Comparison of ENCODE assay signal across 1 cellular context in the genomic region with DNA sequence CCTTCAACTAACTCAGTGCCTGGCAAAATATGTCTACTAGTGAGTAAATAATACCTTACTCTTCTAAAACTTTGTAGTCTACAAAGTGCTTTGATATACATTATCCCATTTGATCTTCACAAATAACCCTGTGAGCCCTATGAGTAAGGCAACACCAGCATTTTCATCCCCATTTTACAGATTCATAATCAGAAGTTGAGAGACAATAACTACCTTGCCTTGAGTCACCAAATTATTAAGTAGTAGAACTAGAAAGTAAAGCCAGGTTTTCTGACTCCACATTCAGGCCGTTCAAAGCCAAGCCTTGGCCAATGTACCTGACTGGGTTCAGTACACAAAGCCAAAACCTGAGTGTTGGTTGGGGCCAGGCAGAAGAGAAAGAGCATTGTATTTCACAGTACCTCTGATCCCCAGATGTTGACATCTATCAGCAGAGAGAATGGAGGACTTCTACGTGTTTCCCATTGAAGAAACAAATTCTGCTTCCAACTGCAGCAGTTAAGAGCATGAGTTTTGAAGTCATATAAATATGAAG.
A peak's percentile ranks its signal among the peaks of the same experiment; 100 is the strongest.
TF ChIP-seq lines count a peak whose summit lies in the region.

No MANE protein-coding gene starts in this region.

TF ChIP-seq in HepG2, 621 proteins besides CTCF, POLR2A, EP300 and RAD21 (continued from another document and continues in another):
- TF ChIP-seq, protein P1, sequence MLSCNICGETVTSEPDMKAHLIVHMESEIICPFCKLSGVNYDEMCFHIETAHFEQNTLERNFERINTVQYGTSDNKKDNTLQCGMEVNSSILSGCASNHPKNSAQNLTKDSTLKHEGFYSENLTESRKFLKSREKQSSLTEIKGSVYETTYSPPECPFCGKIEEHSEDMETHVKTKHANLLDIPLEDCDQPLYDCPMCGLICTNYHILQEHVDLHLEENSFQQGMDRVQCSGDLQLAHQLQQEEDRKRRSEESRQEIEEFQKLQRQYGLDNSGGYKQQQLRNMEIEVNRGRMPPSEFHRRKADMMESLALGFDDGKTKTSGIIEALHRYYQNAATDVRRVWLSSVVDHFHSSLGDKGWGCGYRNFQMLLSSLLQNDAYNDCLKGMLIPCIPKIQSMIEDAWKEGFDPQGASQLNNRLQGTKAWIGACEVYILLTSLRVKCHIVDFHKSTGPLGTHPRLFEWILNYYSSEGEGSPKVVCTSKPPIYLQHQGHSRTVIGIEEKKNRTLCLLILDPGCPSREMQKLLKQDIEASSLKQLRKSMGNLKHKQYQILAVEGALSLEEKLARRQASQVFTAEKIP (CRISPR knock-in tag; IDR thresholded peaks at IDR 0.05; ENCODE audit: borderline replicate concordance), result no peak
- TF ChIP-seq ZFP37 (CRISPR knock-in tag; IDR thresholded peaks at IDR 0.05; ENCODE audit: borderline replicate concordance) (no peak), ZNF678 (CRISPR knock-in tag; IDR thresholded peaks at IDR 0.05) (no peak), ZNF674 (CRISPR knock-in tag; IDR thresholded peaks at IDR 0.05; ENCODE audit: low read depth) (no peak), KDM5B (CRISPR knock-in tag; IDR thresholded peaks at IDR 0.05; ENCODE audit: borderline replicate concordance) (no peak), ZEB1 (IDR thresholded peaks at IDR 0.05; ENCODE audit: insufficient replicate concordance, low read depth) (peak; percentile 37), ZNF496 (CRISPR knock-in tag; IDR thresholded peaks at IDR 0.05; ENCODE audit: insufficient replicate concordance) (no peak), MXD4 (CRISPR knock-in tag; IDR thresholded peaks at IDR 0.05) (no peak), ZNF629 (CRISPR knock-in tag; conservative IDR thresholded peaks at IDR 0.05) (peak; percentile 92), GTF2F1 (IDR thresholded peaks at IDR 0.05; ENCODE audit: low read length) (no peak), HES4 (CRISPR knock-in tag; IDR thresholded peaks at IDR 0.05; ENCODE audit: borderline replicate concordance) (no peak), ARID2 (CRISPR knock-in tag; IDR thresholded peaks at IDR 0.05; ENCODE audit: borderline replicate concordance) (no peak), FOXJ3 (CRISPR knock-in tag; IDR thresholded peaks at IDR 0.05; ENCODE audit: borderline replicate concordance) (no peak; the same call in 1 of the 2 replicates), HNRNPLL (IDR thresholded peaks at IDR 0.05; ENCODE audit: low read depth, low read length, poor library complexity, severe bottlenecking) (no peak), TARDBP (CRISPR knock-in tag; IDR thresholded peaks at IDR 0.05) (0 out of 2 replicates have a peak, but pooled peaks have one; percentile 44), ADNP (CRISPR knock-in tag; IDR thresholded peaks at IDR 0.05) (no peak), ZSCAN31 (CRISPR knock-in tag; IDR thresholded peaks at IDR 0.05; ENCODE audit: low read depth) (no peak), FOXK2 (IDR thresholded peaks at IDR 0.05) (no peak), TOE1 (CRISPR knock-in tag; IDR thresholded peaks at IDR 0.05) (no peak), SCMH1 (CRISPR knock-in tag; IDR thresholded peaks at IDR 0.05; ENCODE audit: borderline replicate concordance) (no peak), ARHGAP35 (CRISPR knock-in tag; IDR thresholded peaks at IDR 0.05; ENCODE audit: borderline replicate concordance) (no peak), POLR2AphosphoS5 (IDR thresholded peaks at IDR 0.05; ENCODE audit: low read depth, low read length) (no peak), ZNF569 (CRISPR knock-in tag; IDR thresholded peaks at IDR 0.05; ENCODE audit: borderline replicate concordance) (no peak), ZNF563 (CRISPR knock-in tag; IDR thresholded peaks at IDR 0.05) (no peak), ZNF230 (CRISPR knock-in tag; IDR thresholded peaks at IDR 0.05) (no peak), SOX5 (CRISPR knock-in tag; IDR thresholded peaks at IDR 0.05; ENCODE audit: borderline replicate concordance) (peak; percentile 85), ZNF670 (CRISPR knock-in tag; IDR thresholded peaks at IDR 0.05; ENCODE audit: borderline replicate concordance) (no peak), ZFY (CRISPR knock-in tag; IDR thresholded peaks at IDR 0.05) (no peak), PLRG1 (conservative IDR thresholded peaks at IDR 0.05) (no peak), DNMT1 (CRISPR knock-in tag; IDR thresholded peaks at IDR 0.05) (no peak), KLF12 (CRISPR knock-in tag; IDR thresholded peaks at IDR 0.05; ENCODE audit: borderline replicate concordance) (no peak), KDM2A (CRISPR knock-in tag; IDR thresholded peaks at IDR 0.05; ENCODE audit: borderline replicate concordance, low read depth) (no peak), SIN3B (IDR thresholded peaks at IDR 0.05; ENCODE audit: low read length) (no peak)
- TF ChIP-seq, protein P2, sequence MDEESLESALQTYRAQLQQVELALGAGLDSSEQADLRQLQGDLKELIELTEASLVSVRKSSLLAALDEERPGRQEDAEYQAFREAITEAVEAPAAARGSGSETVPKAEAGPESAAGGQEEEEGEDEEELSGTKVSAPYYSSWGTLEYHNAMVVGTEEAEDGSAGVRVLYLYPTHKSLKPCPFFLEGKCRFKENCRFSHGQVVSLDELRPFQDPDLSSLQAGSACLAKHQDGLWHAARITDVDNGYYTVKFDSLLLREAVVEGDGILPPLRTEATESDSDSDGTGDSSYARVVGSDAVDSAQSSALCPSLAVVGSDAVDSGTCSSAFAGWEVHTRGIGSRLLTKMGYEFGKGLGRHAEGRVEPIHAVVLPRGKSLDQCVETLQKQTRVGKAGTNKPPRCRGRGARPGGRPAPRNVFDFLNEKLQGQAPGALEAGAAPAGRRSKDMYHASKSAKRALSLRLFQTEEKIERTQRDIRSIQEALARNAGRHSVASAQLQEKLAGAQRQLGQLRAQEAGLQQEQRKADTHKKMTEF (CRISPR knock-in tag; IDR thresholded peaks at IDR 0.05), result no peak; the same call in 1 of the 2 replicates
- TF ChIP-seq, protein P3, sequence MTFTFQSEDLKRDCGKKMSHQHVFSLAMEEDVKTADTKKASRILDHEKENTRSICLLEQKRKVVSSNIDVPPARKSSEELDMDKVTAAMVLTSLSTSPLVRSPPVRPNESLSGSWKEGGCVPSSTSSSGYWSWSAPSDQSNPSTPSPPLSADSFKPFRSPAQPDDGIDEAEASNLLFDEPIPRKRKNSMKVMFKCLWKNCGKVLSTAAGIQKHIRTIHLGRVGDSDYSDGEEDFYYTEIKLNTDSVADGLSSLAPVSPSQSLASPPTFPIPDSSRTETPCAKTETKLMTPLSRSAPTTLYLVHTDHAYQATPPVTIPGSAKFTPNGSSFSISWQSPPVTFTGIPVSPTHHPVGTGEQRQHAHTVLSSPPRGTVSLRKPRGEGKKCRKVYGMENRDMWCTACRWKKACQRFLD (CRISPR knock-in tag; IDR thresholded peaks at IDR 0.05; ENCODE audit: borderline replicate concordance), result no peak
- TF ChIP-seq, protein P4, sequence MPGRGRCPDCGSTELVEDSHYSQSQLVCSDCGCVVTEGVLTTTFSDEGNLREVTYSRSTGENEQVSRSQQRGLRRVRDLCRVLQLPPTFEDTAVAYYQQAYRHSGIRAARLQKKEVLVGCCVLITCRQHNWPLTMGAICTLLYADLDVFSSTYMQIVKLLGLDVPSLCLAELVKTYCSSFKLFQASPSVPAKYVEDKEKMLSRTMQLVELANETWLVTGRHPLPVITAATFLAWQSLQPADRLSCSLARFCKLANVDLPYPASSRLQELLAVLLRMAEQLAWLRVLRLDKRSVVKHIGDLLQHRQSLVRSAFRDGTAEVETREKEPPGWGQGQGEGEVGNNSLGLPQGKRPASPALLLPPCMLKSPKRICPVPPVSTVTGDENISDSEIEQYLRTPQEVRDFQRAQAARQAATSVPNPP (CRISPR knock-in tag; IDR thresholded peaks at IDR 0.05), result no peak
- TF ChIP-seq, protein P5, sequence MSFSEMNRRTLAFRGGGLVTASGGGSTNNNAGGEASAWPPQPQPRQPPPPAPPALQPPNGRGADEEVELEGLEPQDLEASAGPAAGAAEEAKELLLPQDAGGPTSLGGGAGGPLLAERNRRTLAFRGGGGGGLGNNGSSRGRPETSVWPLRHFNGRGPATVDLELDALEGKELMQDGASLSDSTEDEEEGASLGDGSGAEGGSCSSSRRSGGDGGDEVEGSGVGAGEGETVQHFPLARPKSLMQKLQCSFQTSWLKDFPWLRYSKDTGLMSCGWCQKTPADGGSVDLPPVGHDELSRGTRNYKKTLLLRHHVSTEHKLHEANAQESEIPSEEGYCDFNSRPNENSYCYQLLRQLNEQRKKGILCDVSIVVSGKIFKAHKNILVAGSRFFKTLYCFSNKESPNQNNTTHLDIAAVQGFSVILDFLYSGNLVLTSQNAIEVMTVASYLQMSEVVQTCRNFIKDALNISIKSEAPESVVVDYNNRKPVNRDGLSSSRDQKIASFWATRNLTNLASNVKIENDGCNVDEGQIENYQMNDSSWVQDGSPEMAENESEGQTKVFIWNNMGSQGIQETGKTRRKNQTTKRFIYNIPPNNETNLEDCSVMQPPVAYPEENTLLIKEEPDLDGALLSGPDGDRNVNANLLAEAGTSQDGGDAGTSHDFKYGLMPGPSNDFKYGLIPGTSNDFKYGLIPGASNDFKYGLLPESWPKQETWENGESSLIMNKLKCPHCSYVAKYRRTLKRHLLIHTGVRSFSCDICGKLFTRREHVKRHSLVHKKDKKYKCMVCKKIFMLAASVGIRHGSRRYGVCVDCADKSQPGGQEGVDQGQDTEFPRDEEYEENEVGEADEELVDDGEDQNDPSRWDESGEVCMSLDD (CRISPR knock-in tag; IDR thresholded peaks at IDR 0.05; ENCODE audit: borderline replicate concordance), result no peak
- TF ChIP-seq, protein P6, sequence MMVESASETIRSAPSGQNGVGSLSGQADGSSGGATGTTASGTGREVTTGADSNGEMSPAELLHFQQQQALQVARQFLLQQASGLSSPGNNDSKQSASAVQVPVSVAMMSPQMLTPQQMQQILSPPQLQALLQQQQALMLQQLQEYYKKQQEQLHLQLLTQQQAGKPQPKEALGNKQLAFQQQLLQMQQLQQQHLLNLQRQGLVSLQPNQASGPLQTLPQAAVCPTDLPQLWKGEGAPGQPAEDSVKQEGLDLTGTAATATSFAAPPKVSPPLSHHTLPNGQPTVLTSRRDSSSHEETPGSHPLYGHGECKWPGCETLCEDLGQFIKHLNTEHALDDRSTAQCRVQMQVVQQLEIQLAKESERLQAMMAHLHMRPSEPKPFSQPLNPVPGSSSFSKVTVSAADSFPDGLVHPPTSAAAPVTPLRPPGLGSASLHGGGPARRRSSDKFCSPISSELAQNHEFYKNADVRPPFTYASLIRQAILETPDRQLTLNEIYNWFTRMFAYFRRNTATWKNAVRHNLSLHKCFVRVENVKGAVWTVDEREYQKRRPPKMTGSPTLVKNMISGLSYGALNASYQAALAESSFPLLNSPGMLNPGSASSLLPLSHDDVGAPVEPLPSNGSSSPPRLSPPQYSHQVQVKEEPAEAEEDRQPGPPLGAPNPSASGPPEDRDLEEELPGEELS (CRISPR knock-in tag; IDR thresholded peaks at IDR 0.05), result 0 out of 2 replicates have a peak, but pooled peaks have one; percentile 22
- TF ChIP-seq, protein P7, sequence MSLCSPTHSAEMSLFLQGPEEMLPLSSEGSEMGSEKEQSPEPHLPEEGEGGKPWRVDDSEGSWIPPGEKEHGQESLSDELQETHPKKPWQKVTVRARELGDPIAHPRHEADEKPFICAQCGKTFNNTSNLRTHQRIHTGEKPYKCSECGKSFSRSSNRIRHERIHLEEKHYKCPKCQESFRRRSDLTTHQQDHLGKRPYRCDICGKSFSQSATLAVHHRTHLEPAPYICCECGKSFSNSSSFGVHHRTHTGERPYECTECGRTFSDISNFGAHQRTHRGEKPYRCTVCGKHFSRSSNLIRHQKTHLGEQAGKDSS (CRISPR knock-in tag; IDR thresholded peaks at IDR 0.05; ENCODE audit: borderline replicate concordance, low read depth), result no peak
- TF ChIP-seq, protein P8, sequence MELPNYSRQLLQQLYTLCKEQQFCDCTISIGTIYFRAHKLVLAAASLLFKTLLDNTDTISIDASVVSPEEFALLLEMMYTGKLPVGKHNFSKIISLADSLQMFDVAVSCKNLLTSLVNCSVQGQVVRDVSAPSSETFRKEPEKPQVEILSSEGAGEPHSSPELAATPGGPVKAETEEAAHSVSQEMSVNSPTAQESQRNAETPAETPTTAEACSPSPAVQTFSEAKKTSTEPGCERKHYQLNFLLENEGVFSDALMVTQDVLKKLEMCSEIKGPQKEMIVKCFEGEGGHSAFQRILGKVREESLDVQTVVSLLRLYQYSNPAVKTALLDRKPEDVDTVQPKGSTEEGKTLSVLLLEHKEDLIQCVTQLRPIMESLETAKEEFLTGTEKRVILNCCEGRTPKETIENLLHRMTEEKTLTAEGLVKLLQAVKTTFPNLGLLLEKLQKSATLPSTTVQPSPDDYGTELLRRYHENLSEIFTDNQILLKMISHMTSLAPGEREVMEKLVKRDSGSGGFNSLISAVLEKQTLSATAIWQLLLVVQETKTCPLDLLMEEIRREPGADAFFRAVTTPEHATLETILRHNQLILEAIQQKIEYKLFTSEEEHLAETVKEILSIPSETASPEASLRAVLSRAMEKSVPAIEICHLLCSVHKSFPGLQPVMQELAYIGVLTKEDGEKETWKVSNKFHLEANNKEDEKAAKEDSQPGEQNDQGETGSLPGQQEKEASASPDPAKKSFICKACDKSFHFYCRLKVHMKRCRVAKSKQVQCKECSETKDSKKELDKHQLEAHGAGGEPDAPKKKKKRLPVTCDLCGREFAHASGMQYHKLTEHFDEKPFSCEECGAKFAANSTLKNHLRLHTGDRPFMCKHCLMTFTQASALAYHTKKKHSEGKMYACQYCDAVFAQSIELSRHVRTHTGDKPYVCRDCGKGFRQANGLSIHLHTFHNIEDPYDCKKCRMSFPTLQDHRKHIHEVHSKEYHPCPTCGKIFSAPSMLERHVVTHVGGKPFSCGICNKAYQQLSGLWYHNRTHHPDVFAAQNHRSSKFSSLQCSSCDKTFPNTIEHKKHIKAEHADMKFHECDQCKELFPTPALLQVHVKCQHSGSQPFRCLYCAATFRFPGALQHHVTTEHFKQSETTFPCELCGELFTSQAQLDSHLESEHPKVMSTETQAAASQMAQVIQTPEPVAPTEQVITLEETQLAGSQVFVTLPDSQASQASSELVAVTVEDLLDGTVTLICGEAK (IDR thresholded peaks at IDR 0.05), result no peak
- TF ChIP-seq, protein P8 (CRISPR knock-in tag; IDR thresholded peaks at IDR 0.05), result no peak
